Comparison of ENCODE assay signal across 8 cellular contexts in genomic region chr3:183697610-183698317, GRCh38. TPM values are rescaled to one million over a fixed set of nuclear protein-coding genes. Genes with fewer than 3 reads are reported as not detected.
A peak's percentile ranks its signal among the peaks of the same experiment; 100 is the strongest.
DNase-seq lines count a peak whose midpoint lies in the region; ATAC-seq and TF ChIP-seq lines count a peak whose summit lies in the region.

YEATS2 (plus strand) TSS chr3:183697797; CDS start chr3:183715163, 17,366 bp downstream.

- H3K9me3 ChIP-seq in BE2C = no peaks in the 10 kb centered on the region
- no peaks in the 10 kb centered on the region for H3K9me3 ChIP-seq in ectodermal cell (ENCODE audit: control insufficient read depth, low read length)
- no peaks in the 10 kb centered on the region for H3K9me3 ChIP-seq in lung (ENCODE audit: control insufficient read depth in 2 of 2, insufficient read depth in 1 of 2, low read length in 1 of 2)

- H3K4me1 ChIP-seq in BE2C = no peaks in the 10 kb centered on the region
- H3K4me1 ChIP-seq in ectodermal cell (ENCODE audit: control insufficient read depth, insufficient read depth, low read length) = peaks cover 7% of the 10 kb centered on the region
- peaks cover 3 to 8% of the 10 kb centered on the region in 2 donors for H3K4me1 ChIP-seq in lung (ENCODE audit: control insufficient read depth in 2 of 2, insufficient read depth in 2 of 2, low read length in 2 of 2)

- 0% methylated on average over 89 of the region's 89 CpGs for WGBS in ectodermal cell, 2 experiments
- 0 to 1% methylated on average over 74 to 89 of the region's 89 CpGs for WGBS in lung, 2 donors

- H3K4me1 Mint-ChIP-seq in activated CD4-positive, alpha-beta memory T cell treated with anti-CD3 and anti-CD28 coated beads for 36 hours (ENCODE audit: low read depth) = peaks cover 32% of the 10 kb centered on the region

- no peaks in the 10 kb centered on the region for H3K27me3 ChIP-seq in BE2C
- no peaks in the 10 kb centered on the region for H3K27me3 ChIP-seq in ectodermal cell (ENCODE audit: control insufficient read depth, insufficient read depth, low read length, poor library complexity, severe bottlenecking)
- H3K27me3 ChIP-seq in lung (ENCODE audit: control insufficient read depth, insufficient read depth) = no peaks in the 10 kb centered on the region

- intact Hi-C loops in activated CD4-positive, alpha-beta memory T cell treated with anti-CD3 and anti-CD28 coated beads for 36 hours (cut with micrococcal nuclease) = loop anchor here (1.0 to 10.0 kb wide), 7 partner anchors 61 to 597 kb away; partner anchors contain the start of genes AP2M1, KLHL6 and PSMD2

- CTCF ChIA-PET in activated CD4-positive, alpha-beta memory T cell treated with anti-CD3 and anti-CD28 coated beads for 36 hours (lab: Charles Lee) = interaction anchor here (0.7 to 1.9 kb wide), 9 partner anchors 8 to 229 kb away, joined by 3 to 7 read pairs (median 4); partner anchors contain the start of genes KLHL24 and PARL

- ATAC-seq in GM19043 (IDR thresholded peaks at IDR 0.05; ENCODE audit: low read depth, unreplicated experiment) (peak; percentile 56), HG03280 (IDR thresholded peaks at IDR 0.05; ENCODE audit: unreplicated experiment) (peak; percentile 75), lung (ENCODE audit: insufficient read depth, low FRiP score) (peak; percentile 91)

- DNase-seq in BE2C = peak; percentile 83
- DNase-seq in NCI-H748 treated with DMSO at 0.1 percent for 48 hours (lab: John Stamatoyannopoulos, UW) = peak; percentile 7
- peak; percentile 88 for DNase-seq in activated CD4-positive, alpha-beta memory T cell treated with anti-CD3 and anti-CD28 coated beads for 36 hours
- peak; percentile 56 for DNase-seq in lung (ENCODE audit: low spot score)
- DNase-seq in stimulated activated CD4-positive, alpha-beta T cell treated with anti-CD3 and anti-CD28 coated beads, TNF-alpha, amount 100 ng/mL, for 24 hours (ENCODE audit: low read depth in 3 of 3) = peak; percentile 58 to 76 (median 60)

- peak within 1 kb of the TSS; percentile 86 for H3K27ac Mint-ChIP-seq in activated CD4-positive, alpha-beta memory T cell treated with anti-CD3 and anti-CD28 coated beads for 36 hours

- no peaks in the 10 kb centered on the region for H3K27me3 Mint-ChIP-seq in activated CD4-positive, alpha-beta memory T cell treated with anti-CD3 and anti-CD28 coated beads for 36 hours

- peak within 1 kb of the TSS; percentile 82 for H3K4me3 Mint-ChIP-seq in activated CD4-positive, alpha-beta memory T cell treated with anti-CD3 and anti-CD28 coated beads for 36 hours

- H3K27ac ChIP-seq in ectodermal cell (ENCODE audit: insufficient read depth, low read depth, low read length, poor library complexity, severe bottlenecking) (peak within 1 kb of the TSS; percentile 85), lung (ENCODE audit: low read depth in 1 of 2, low read length in 1 of 2) (peak within 1 kb of the TSS; percentile 91 to 95)

- no peak for TF ChIP-seq CTCF in BE2C (IDR thresholded peaks at IDR 0.05; ENCODE audit: low read depth, low read length)
- TF ChIP-seq CTCF in lung (IDR thresholded peaks at IDR 0.05; ENCODE audit: control extremely low read depth, extremely low read depth) = no peak

- no peaks in the 10 kb centered on the region for H3K9me3 Mint-ChIP-seq in activated CD4-positive, alpha-beta memory T cell treated with anti-CD3 and anti-CD28 coated beads for 36 hours

- H3K36me3 Mint-ChIP-seq in activated CD4-positive, alpha-beta memory T cell treated with anti-CD3 and anti-CD28 coated beads for 36 hours = peaks cover 19% of the 10 kb centered on the region

- H3K36me3 ChIP-seq in BE2C (peaks cover 15% of the 10 kb centered on the region), ectodermal cell (ENCODE audit: control insufficient read depth, insufficient read depth, low read length) (no peaks in the 10 kb centered on the region), lung (ENCODE audit: control insufficient read depth in 2 of 2, insufficient read depth in 2 of 2, low read length in 2 of 2) (no peaks in the 10 kb centered on the region)

- H3K4me3 ChIP-seq in BE2C (ENCODE audit: low read depth, low read length) = peak within 1 kb of the TSS; percentile 95
- H3K4me3 ChIP-seq in ectodermal cell (ENCODE audit: insufficient read depth, low read depth, low read length) = peak within 1 kb of the TSS; percentile 99
- peak within 1 kb of the TSS; percentile 91 for H3K4me3 ChIP-seq in lung

- POLR2A ChIA-PET in activated CD4-positive, alpha-beta memory T cell treated with anti-CD3 and anti-CD28 coated beads for 36 hours (lab: Charles Lee) = interaction anchor here (0.6 to 4.5 kb wide), 17 partner anchors 8 to 270 kb away, joined by 3 to 49 read pairs (median 4); partner anchors contain the start of genes KLHL24, KLHL6 and PARL

RNA-seq across cellular contexts. Expression of gene YEATS2, which starts in this region (rescaled TPM):
- 25.9 TPM for polyA plus RNA-seq in BE2C (2012; ENCODE audit: insufficient read depth, insufficient read length, low read depth)
- 10 to 100 TPM; 45.4 to 48.8 TPM for total RNA-seq in activated CD4-positive, alpha-beta memory T cell treated with anti-CD3 and anti-CD28 coated beads for 36 hours
- polyA plus RNA-seq in ectodermal cell (2013, experiment 1 of 4) = 62.2 TPM
- 65.1 TPM for polyA plus RNA-seq in ectodermal cell (2013, experiment 2 of 4)
- 50.1 TPM for polyA plus RNA-seq in ectodermal cell (2013, experiment 3 of 4)
- 56.8 TPM for polyA plus RNA-seq in ectodermal cell (2013, experiment 4 of 4)
- 10 to 100 TPM; 25.2 to 42.9 TPM for total RNA-seq in lung
- 10 to 100 TPM in 1 of 2 donors, 1 to 10 TPM in 1; 9.6 to 12.6 TPM for polyA plus RNA-seq in lung

Comparison
In these comparisons a context has a peak if more than half of its experiments do, and no peak if none do; other contexts are left out.
1. Peak in every context shown above with its lines: DNase-seq, ATAC-seq, H3K4me3 ChIP-seq and H3K27ac ChIP-seq.
2. DNase-seq: peak in every context shown above with its lines; median percentile 88 in activated CD4-positive, alpha-beta memory T cell treated with anti-CD3 and anti-CD28 coated beads for 36 hours; 83 in BE2C; 60 in stimulated activated CD4-positive, alpha-beta T cell treated with anti-CD3 and anti-CD28 coated beads, TNF-alpha, amount 100 ng/mL, for 24 hours; 56 in lung; 7 in NCI-H748 treated with DMSO at 0.1 percent for 48 hours.